9 cellular contexts compared by ENCODE assay signal in the genomic region with DNA sequence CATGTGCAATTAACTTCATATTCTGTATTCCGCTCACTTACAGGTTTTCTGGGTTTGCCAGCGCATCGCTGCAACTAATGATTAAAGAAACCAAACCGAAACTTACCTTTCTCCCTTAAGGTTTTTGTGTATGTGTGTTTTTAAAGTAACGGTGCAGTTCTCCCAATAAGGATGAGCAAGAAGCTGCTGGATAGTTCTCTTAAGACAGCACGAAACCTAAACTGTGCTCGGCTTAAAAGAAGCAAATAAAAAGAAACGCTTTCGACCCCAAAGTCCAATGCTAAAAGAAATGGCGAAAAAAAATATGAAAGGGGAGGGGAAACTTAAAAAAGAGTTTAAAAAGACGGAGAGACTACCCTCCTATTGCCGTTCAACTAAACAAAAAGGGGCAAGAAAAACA. TPM values are rescaled to one million over a fixed set of nuclear protein-coding genes. Genes with fewer than 3 reads are reported as not detected.
DNase-seq lines count a peak whose midpoint lies in the region; ATAC-seq and TF ChIP-seq lines count a peak whose summit lies in the region.
"Had no signal": no experiment of that assay in that cellular context is flagged by ENCODE, and none has a peak within 500 bp of the region (broad histone marks: within the 10 kb centered on the region; RNA-seq: fewer than 3 reads in every experiment).

No MANE protein-coding gene starts in this region.

- DNase-seq in heart left ventricle (no peak), Right ventricle myocardium inferior (ENCODE audit: missing footprints) (no peak), vagina (ENCODE audit: extremely low spot score in 2 of 2) (no peak), NCI-H2029 (lab: John Stamatoyannopoulos, UW) (no peak)
- no peak for DNase-seq in stimulated activated naive CD8-positive, alpha-beta T cell treated with anti-CD3 and anti-CD28 coated beads, Interleukin-15, amount 100 ng/mL, for 72 hours

- no peak overlapping the region for H3K4me3 Mint-ChIP-seq in stimulated activated naive CD8-positive, alpha-beta T cell treated with anti-CD3 and anti-CD28 coated beads, Interleukin-15, amount 100 ng/mL, for 72 hours

- H3K4me3 ChIP-seq in heart left ventricle (peak overlapping the region in 10 of 12 donors; percentile 7 to 62 (median 46)), ectodermal cell (ENCODE audit: insufficient read depth, low read depth, low read length) (peak overlapping the region; percentile 60), mucosa of stomach (ENCODE audit: low read length) (peak overlapping the region; percentile 28), vagina (peak overlapping the region; percentile 28 to 36)

- H3K36me3 ChIP-seq in heart left ventricle (no peaks in the 10 kb centered on the region), ectodermal cell (ENCODE audit: control insufficient read depth, insufficient read depth, low read length) (no peaks in the 10 kb centered on the region), mucosa of stomach (ENCODE audit: control insufficient read depth, insufficient read depth, low read length) (no peaks in the 10 kb centered on the region), vagina (no peaks in the 10 kb centered on the region)

- no peak for TF ChIP-seq POLR2A in heart left ventricle (IDR thresholded peaks at IDR 0.05)
- no peak for TF ChIP-seq POLR2A in vagina (IDR thresholded peaks at IDR 0.05)

- intact Hi-C loops in heart left ventricle (cut with DNase I): no loop called here
- intact Hi-C loops in Right ventricle myocardium inferior (cut with DNase I): no loop called here
- intact Hi-C loops in vagina (cut with DNase I): loop anchor here (5.0 kb wide), 1 partner anchor 508 kb away; no protein-coding TSS in a partner anchor

- H3K27me3 Mint-ChIP-seq in stimulated activated naive CD8-positive, alpha-beta T cell treated with anti-CD3 and anti-CD28 coated beads, Interleukin-15, amount 100 ng/mL, for 72 hours: peaks cover 28% of the 10 kb centered on the region

- peaks cover 4 to 5% of the 10 kb centered on the region in 2 donors for H3K9me3 Mint-ChIP-seq in stimulated activated naive CD8-positive, alpha-beta T cell treated with anti-CD3 and anti-CD28 coated beads, Interleukin-15, amount 100 ng/mL, for 72 hours

- no peak overlapping the region for H3K9ac ChIP-seq in mucosa of stomach (ENCODE audit: low read length)

- TF ChIP-seq CTCF in heart left ventricle (IDR thresholded peaks at IDR 0.05): no peak
- TF ChIP-seq CTCF in vagina (IDR thresholded peaks at IDR 0.05): no peak

- H3K4me1 ChIP-seq in heart left ventricle (peaks cover 0 to 42% (median 13%) of the 10 kb centered on the region in 12 donors), ectodermal cell (ENCODE audit: control insufficient read depth, insufficient read depth, low read length) (peaks cover 34% of the 10 kb centered on the region), mucosa of stomach (ENCODE audit: control insufficient read depth, insufficient read depth, low read length) (no peaks in the 10 kb centered on the region), vagina (peaks cover 27% of the 10 kb centered on the region)

- WGBS in heart left ventricle, 4 donors: 2 to 3% (median 2%) methylated on average over 12 of the region's 12 CpGs
- 1 to 3% methylated on average over 12 of the region's 12 CpGs for WGBS in ectodermal cell, 2 experiments

- H3K4me1 Mint-ChIP-seq in stimulated activated naive CD8-positive, alpha-beta T cell treated with anti-CD3 and anti-CD28 coated beads, Interleukin-15, amount 100 ng/mL, for 72 hours: no peaks in the 10 kb centered on the region

- peaks cover 39 to 98% (median 86%) of the 10 kb centered on the region in 9 donors for H3K27me3 ChIP-seq in heart left ventricle
- peaks cover 71% of the 10 kb centered on the region for H3K27me3 ChIP-seq in ectodermal cell (ENCODE audit: control insufficient read depth, insufficient read depth, low read length, poor library complexity, severe bottlenecking)
- peaks cover 72% of the 10 kb centered on the region for H3K27me3 ChIP-seq in mucosa of stomach (ENCODE audit: control insufficient read depth, insufficient read depth, low read length)
- peaks cover 13% of the 10 kb centered on the region for H3K27me3 ChIP-seq in vagina

- H3K27ac Mint-ChIP-seq in stimulated activated naive CD8-positive, alpha-beta T cell treated with anti-CD3 and anti-CD28 coated beads, Interleukin-15, amount 100 ng/mL, for 72 hours: no peak overlapping the region

- H3K27ac ChIP-seq in heart left ventricle: no peak overlapping the region
- H3K27ac ChIP-seq in ectodermal cell (ENCODE audit: insufficient read depth, low read depth, low read length, poor library complexity, severe bottlenecking): peak overlapping the region; percentile 44
- no peak overlapping the region for H3K27ac ChIP-seq in vagina

- ATAC-seq in heart left ventricle: no peak
- no peak for ATAC-seq in Right ventricle myocardium inferior
- no peak for ATAC-seq in stimulated activated naive CD8-positive, alpha-beta T cell treated with anti-CD3 and anti-CD28 coated beads, Interleukin-15, amount 100 ng/mL, for 72 hours
- no peak for ATAC-seq in HG02623 (IDR thresholded peaks at IDR 0.05; ENCODE audit: unreplicated experiment)
- ATAC-seq: HCT116 had no signal

- H3K9me3 ChIP-seq in heart left ventricle (no peaks in the 10 kb centered on the region), ectodermal cell (ENCODE audit: control insufficient read depth, low read length) (no peaks in the 10 kb centered on the region), mucosa of stomach (ENCODE audit: control insufficient read depth, low read length) (no peaks in the 10 kb centered on the region), vagina (no peaks in the 10 kb centered on the region)

RNA-seq across cellular contexts. Expression of a gene that starts 0.3 kb away (rescaled TPM):
- total RNA-seq in heart left ventricle: under 1 TPM in 5 of 9 donors, not detected in 4; 0.08 to 0.30 (median 0.19) TPM
- not detected for polyA plus RNA-seq in heart left ventricle
- not detected for total RNA-seq in Right ventricle myocardium inferior
- 11.1 TPM for polyA plus RNA-seq in ectodermal cell (2013, experiment 1 of 4)
- 17.8 TPM for polyA plus RNA-seq in ectodermal cell (2013, experiment 2 of 4)
- polyA plus RNA-seq in ectodermal cell (2013, experiment 3 of 4): 10.5 TPM
- 11.9 TPM for polyA plus RNA-seq in ectodermal cell (2013, experiment 4 of 4)
- total RNA-seq in vagina: 2.2 TPM
